Comparison of ENCODE assay signal across 8 cellular contexts in genomic region chr7:106866298-106867281, GRCh38. TPM values are rescaled to one million over a fixed set of nuclear protein-coding genes. Genes with fewer than 3 reads are reported as not detected.
DNase-seq lines count a peak whose midpoint lies in the region; ATAC-seq, FAIRE-seq and TF ChIP-seq lines count a peak whose summit lies in the region.

No MANE protein-coding gene starts in this region.

- H3K27ac Mint-ChIP-seq in activated T-helper 2 cell treated with anti-CD3 and anti-CD28 coated beads, Interferon-gamma antibody, Interleukin-2, Interleukin-4, amounts not matched to agents 10 μg/mL and 5 μg/mL and 100 μg/mL, durations not matched to agents 14 hours and 24 hours and 36 hours = peak overlapping the region; percentile 79

- H3K36me3 ChIP-seq in heart right ventricle (peaks cover 0 to 27% (median 0%) of the 10 kb centered on the region in 9 donors), transverse colon (no peaks in the 10 kb centered on the region), adrenal gland (replicated peaks in 1 of 2) (no peaks in the 10 kb centered on the region)

- H3K27me3 ChIP-seq in heart right ventricle (no peaks in the 10 kb centered on the region), transverse colon (no peaks in the 10 kb centered on the region), adrenal gland (no peaks in the 10 kb centered on the region)

- no peak for FAIRE-seq in H54 (lab: Jason Lieb, UNC)

- no peak for TF ChIP-seq EP300 in transverse colon (IDR thresholded peaks at IDR 0.05; ENCODE audit: low read depth)

- no peak for TF ChIP-seq POLR2A in transverse colon (IDR thresholded peaks at IDR 0.05)
- no peak for TF ChIP-seq POLR2A in H54 (IDR thresholded peaks at IDR 0.05; ENCODE audit: low read depth, low read length)
- TF ChIP-seq POLR2A in adrenal gland (IDR thresholded peaks at IDR 0.05) = no peak

- H3K27ac ChIP-seq in heart right ventricle (peak overlapping the region in 5 of 10 donors; percentile 48 to 93 (median 70)), transverse colon (peak overlapping the region; percentile 55 to 77 (median 70)), adrenal gland (peak overlapping the region in 1 of 5 donors; percentile 28)

- H3K9me3 ChIP-seq in heart right ventricle (no peaks in the 10 kb centered on the region), transverse colon (no peaks in the 10 kb centered on the region), adrenal gland (replicated peaks in 1 of 3) (no peaks in the 10 kb centered on the region)

- in situ Hi-C loops in transverse colon (cut with MboI; ENCODE audit: low pct_ligation_motif_present in 1 of 4, low pct_unique_long_range_greater_than_20kb in 1 of 4, low sequenced_read_pairs in 3 of 4) = no loop called here

- H3K9me3 Mint-ChIP-seq in activated T-helper 2 cell treated with anti-CD3 and anti-CD28 coated beads, Interferon-gamma antibody, Interleukin-2, Interleukin-4, amounts not matched to agents 10 μg/mL and 5 μg/mL and 100 μg/mL, durations not matched to agents 14 hours and 24 hours and 36 hours = no peaks in the 10 kb centered on the region

- H3K4me1 ChIP-seq in heart right ventricle (peaks cover 0 to 64% (median 11%) of the 10 kb centered on the region in 9 donors), transverse colon (peaks cover 0 to 23% (median 0%) of the 10 kb centered on the region in 4 donors), adrenal gland (replicated peaks in 1 of 2) (peaks cover 0 to 4% of the 10 kb centered on the region in 2 donors)

- CTCF ChIA-PET in HEK293T (lab: Yijun Ruan, JAX) = no interaction called here

- H3K4me3 ChIP-seq in heart right ventricle (peak overlapping the region in 7 of 10 donors; percentile 36 to 66 (median 49)), transverse colon (peak overlapping the region in 2 of 4 donors; percentile 28 to 42), adrenal gland (peak overlapping the region in 1 of 4 donors; percentile 39)

- H3K4me1 Mint-ChIP-seq in activated T-helper 2 cell treated with anti-CD3 and anti-CD28 coated beads, Interferon-gamma antibody, Interleukin-2, Interleukin-4, amounts not matched to agents 10 μg/mL and 5 μg/mL and 100 μg/mL, durations not matched to agents 14 hours and 24 hours and 36 hours (ENCODE audit: low read depth) = peaks cover 52% of the 10 kb centered on the region

- peaks cover 53% of the 10 kb centered on the region for H3K36me3 Mint-ChIP-seq in activated T-helper 2 cell treated with anti-CD3 and anti-CD28 coated beads, Interferon-gamma antibody, Interleukin-2, Interleukin-4, amounts not matched to agents 10 μg/mL and 5 μg/mL and 100 μg/mL, durations not matched to agents 14 hours and 24 hours and 36 hours (ENCODE audit: low read depth)

- no peak for DNase-seq in heart right ventricle
- DNase-seq in Right ventricle myocardium superior = no peak
- no peak for DNase-seq in activated T-helper 2 cell treated with anti-CD3 and anti-CD28 coated beads, Interferon-gamma antibody, Interleukin-2, Interleukin-4, amounts not matched to agents 10 μg/mL and 5 μg/mL and 100 μg/mL, durations not matched to agents 14 hours and 24 hours and 36 hours (ENCODE audit: low spot score)
- DNase-seq in transverse colon = no peak
- no peak for DNase-seq in H54 (ENCODE audit: insufficient read length, low spot score)
- DNase-seq in HEK293T (ENCODE audit: extremely low spot score) = no peak
- no peak for DNase-seq in adrenal gland

- WGBS in heart right ventricle, 2 donors = 71 to 75% methylated on average over 5 of the region's 5 CpGs
- WGBS in transverse colon (ENCODE audit: low coverage in 1 of 2), 2 donors = 56 to 57% methylated on average over 5 of the region's 5 CpGs
- WGBS in adrenal gland, 4 donors = 68 to 70% (median 70%) methylated on average over 5 of the region's 5 CpGs

- H3K4me3 Mint-ChIP-seq in activated T-helper 2 cell treated with anti-CD3 and anti-CD28 coated beads, Interferon-gamma antibody, Interleukin-2, Interleukin-4, amounts not matched to agents 10 μg/mL and 5 μg/mL and 100 μg/mL, durations not matched to agents 14 hours and 24 hours and 36 hours (ENCODE audit: low read depth) = peak overlapping the region; percentile 91

- H3K27me3 Mint-ChIP-seq in activated T-helper 2 cell treated with anti-CD3 and anti-CD28 coated beads, Interferon-gamma antibody, Interleukin-2, Interleukin-4, amounts not matched to agents 10 μg/mL and 5 μg/mL and 100 μg/mL, durations not matched to agents 14 hours and 24 hours and 36 hours (ENCODE audit: low read depth) = no peaks in the 10 kb centered on the region

- ATAC-seq in heart right ventricle (peak in 1 of 8 donors; percentile 31), Right ventricle myocardium superior (ENCODE audit: poor library complexity) (no peak), HG03378 (IDR thresholded peaks at IDR 0.05; ENCODE audit: unreplicated experiment) (peak; percentile 26)

- intact Hi-C loops in heart right ventricle (cut with DNase I) = no loop called here
- intact Hi-C loops in Right ventricle myocardium superior (cut with DNase I) = no loop called here
- intact Hi-C loops in activated T-helper 2 cell treated with anti-CD3 and anti-CD28 coated beads, Interferon-gamma antibody, Interleukin-2, Interleukin-4, amounts not matched to agents 10 μg/mL and 5 μg/mL and 100 μg/mL, durations not matched to agents 14 hours and 24 hours and 36 hours (cut with micrococcal nuclease) = loop anchor here (1.0 to 10.0 kb wide), 5 partner anchors 204 to 1268 kb away; partner anchors contain the start of genes CCDC71L, LAMB4 and NAMPT
- intact Hi-C loops in transverse colon (cut with DNase I; ENCODE audit: low total_unique reads) = no loop called here
- intact Hi-C loops in adrenal gland (cut with DNase I) = no loop called here

- TF ChIP-seq CTCF in heart right ventricle (IDR thresholded peaks at IDR 0.05) (no peak), transverse colon (IDR thresholded peaks at IDR 0.05) (no peak), adrenal gland (IDR thresholded peaks at IDR 0.05) (no peak)

- POLR2A ChIA-PET in HEK293T (lab: Yijun Ruan, JAX) = no interaction called here

TF ChIP-seq in HEK293T, 16 proteins besides CTCF, POLR2A, EP300 and RAD21:
- TF ChIP-seq TARDBP (IDR thresholded peaks at IDR 0.05) = no peak
- TF ChIP-seq HDGF (IDR thresholded peaks at IDR 0.05; ENCODE audit: borderline replicate concordance) = no peak
- no peak for TF ChIP-seq PKNOX1 (IDR thresholded peaks at IDR 0.05)
- TF ChIP-seq NFRKB (IDR thresholded peaks at IDR 0.05) = no peak
- no peak for TF ChIP-seq FOXK2 (IDR thresholded peaks at IDR 0.05)
- TF ChIP-seq BHLHE40 (IDR thresholded peaks at IDR 0.05; ENCODE audit: borderline replicate concordance) = no peak

RNA-seq across cellular contexts. Expression of gene PIK3CG, which starts 1.5 kb away (rescaled TPM):
- total RNA-seq in heart right ventricle (1 to 10 TPM; 1.2 to 6.8 (median 2.0) TPM), Right ventricle myocardium superior (1.6 TPM), transverse colon (10 to 100 TPM in 2 of 4 donors, 1 to 10 TPM in 1, under 1 TPM in 1; 0.60 to 13.1 (median 9.8) TPM), adrenal gland (10 to 100 TPM in 1 of 8 donors, 1 to 10 TPM in 7; 3.5 to 11.9 (median 5.2) TPM)
- polyA plus RNA-seq in heart right ventricle (under 1 TPM; 0.16 to 0.22 TPM), adrenal gland (under 1 TPM; 0.13 to 0.99 (median 0.97) TPM)
- total RNA-seq in activated T-helper 2 cell treated with anti-CD3 and anti-CD28 coated beads, Interferon-gamma antibody, Interleukin-2, Interleukin-4, amounts not matched to agents 10 μg/mL and 5 μg/mL and 100 μg/mL, durations not matched to agents 14 hours and 24 hours and 36 hours = 36.6 and 36.7 TPM in 2 replicates
